Comparison of ENCODE assay signal across 27 cellular contexts in genomic region chr2:163247151-163247872, GRCh38.
DNase-seq lines count a peak whose midpoint lies in the region; ATAC-seq and TF ChIP-seq lines count a peak whose summit lies in the region.
"Had no signal": no experiment of that assay in that cellular context is flagged by ENCODE, and none has a peak within 500 bp of the region (broad histone marks: within the 10 kb centered on the region; RNA-seq: fewer than 3 reads in every experiment).

No MANE protein-coding gene starts in this region.

- H3K36me3 ChIP-seq in H7 (replicated peaks; ENCODE audit: control insufficient read depth, insufficient read depth, low read length) (no peaks in the 10 kb centered on the region), psoas muscle (ENCODE audit: insufficient read depth in 1 of 2, low read depth in 1 of 2) (no peaks in the 10 kb centered on the region)
- H3K36me3 ChIP-seq: brain microvascular endothelial cell, esophagus muscularis mucosa, sigmoid colon, transverse colon had no signal

- WGBS in psoas muscle, 3 donors: 70 to 73% (median 72%) methylated on average over 6 of the region's 6 CpGs

- TF ChIP-seq CTCF in astrocyte of the cerebellum (IDR thresholded peaks at IDR 0.05; ENCODE audit: low read depth, low read length, missing control alignments): no peak
- no peak for TF ChIP-seq CTCF in psoas muscle (IDR thresholded peaks at IDR 0.05)

- no peak for ATAC-seq in psoas muscle
- ATAC-seq: activated CD4-positive, alpha-beta T cell treated with anti-CD3 and anti-CD28 coated beads for 36 hours; activated CD8-positive, alpha-beta T cell treated with anti-CD3 and anti-CD28 coated beads, Interleukin-2, amount 10 ng/mL, durations not matched to agents 7 days and 5 days; foreskin keratinocyte; HCT116 had no signal

- H3K4me3 ChIP-seq in H7 (ENCODE audit: insufficient read depth, low read depth, low read length) (no peak overlapping the region), astrocyte of the cerebellum (ENCODE audit: low read depth, low read length) (no peak overlapping the region), psoas muscle (no peak overlapping the region)
- H3K4me3 ChIP-seq: esophagus muscularis mucosa, sigmoid colon, transverse colon had no signal

- DNase-seq in COR-L47 (lab: John Stamatoyannopoulos, UW) (peak; percentile 63), H7 (peak; percentile 4), astrocyte of the cerebellum (ENCODE audit: low read depth) (peak; percentile 8), kidney glomerular epithelial cell (lab: John Stamatoyannopoulos, UW) (peak; percentile 9), psoas muscle (no peak), AG08395 (ENCODE audit: low spot score) (no peak)
- DNase-seq in stimulated activated CD4-positive, alpha-beta T cell treated with anti-CD3 and anti-CD28 coated beads, Interleukin-2, amount 100 ng/mL, for 24 hours: no peak
- no peak for DNase-seq in activated CD4-positive, CD25-positive, alpha-beta regulatory T cell treated with anti-CD3 and anti-CD28 coated beads, Interleukin-2, amount 50 U/mL, for 72 hours
- DNase-seq: activated CD4-positive, alpha-beta T cell treated with anti-CD3 and anti-CD28 coated beads for 36 hours; activated CD8-positive, alpha-beta T cell treated with anti-CD3 and anti-CD28 coated beads, Interleukin-2, amount 10 ng/mL, durations not matched to agents 7 days and 5 days; activated naive CD4-positive, alpha-beta T cell treated with anti-CD3 and anti-CD28 coated beads for 36 hours; brain microvascular endothelial cell; CD4-positive, alpha-beta memory T cell; DMS 273 treated with DMSO at 0.1 percent for 48 hours; foreskin keratinocyte; head of caudate nucleus; IMR-90; MV-4-11; NCI-H187 treated with DMSO at 0.1 percent for 48 hours; NCI-H526; posterior cingulate gyrus; SIG-M5; sigmoid colon; stimulated activated CD4-positive, alpha-beta T cell treated with anti-CD3 and anti-CD28 coated beads, Interleukin-4, amount 100 ng/mL, for 24 hours; transverse colon had no signal

- H3K27me3 ChIP-seq in H7 (ENCODE audit: control insufficient read depth, insufficient read depth, low read length) (no peaks in the 10 kb centered on the region), psoas muscle (ENCODE audit: insufficient read depth in 3 of 3, low read length in 2 of 3) (no peaks in the 10 kb centered on the region)
- H3K27me3 ChIP-seq: brain microvascular endothelial cell, esophagus muscularis mucosa, foreskin keratinocyte, sigmoid colon, transverse colon had no signal

- H3K9me3 ChIP-seq in psoas muscle: no peaks in the 10 kb centered on the region
- H3K9me3 ChIP-seq: esophagus muscularis mucosa, sigmoid colon, transverse colon had no signal

- no peaks in the 10 kb centered on the region for H3K4me1 ChIP-seq in psoas muscle
- H3K4me1 ChIP-seq: esophagus muscularis mucosa, foreskin keratinocyte, sigmoid colon, transverse colon had no signal

- intact Hi-C loops in psoas muscle (cut with DNase I): no loop called here

- in situ Hi-C loops in astrocyte of the cerebellum (cut with HindIII; ENCODE audit: low sequenced_read_pairs): no loop called here

- H3K27ac ChIP-seq in psoas muscle: no peak overlapping the region
- H3K27ac ChIP-seq: brain microvascular endothelial cell, esophagus muscularis mucosa, foreskin keratinocyte, sigmoid colon, transverse colon had no signal

Comparison
In these comparisons a context has a peak if more than half of its experiments do, and no peak if none do; other contexts are left out.
1. DNase-seq: peak in COR-L47 (single experiment), H7 (single experiment), astrocyte of the cerebellum (single experiment) and kidney glomerular epithelial cell (single experiment); none in psoas muscle (0 of 2), AG08395 (single experiment), stimulated activated CD4-positive, alpha-beta T cell treated with anti-CD3 and anti-CD28 coated beads, Interleukin-2, amount 100 ng/mL, for 24 hours (0 of 2) and activated CD4-positive, CD25-positive, alpha-beta regulatory T cell treated with anti-CD3 and anti-CD28 coated beads, Interleukin-2, amount 50 U/mL, for 72 hours (single experiment).